In the genomic region with DNA sequence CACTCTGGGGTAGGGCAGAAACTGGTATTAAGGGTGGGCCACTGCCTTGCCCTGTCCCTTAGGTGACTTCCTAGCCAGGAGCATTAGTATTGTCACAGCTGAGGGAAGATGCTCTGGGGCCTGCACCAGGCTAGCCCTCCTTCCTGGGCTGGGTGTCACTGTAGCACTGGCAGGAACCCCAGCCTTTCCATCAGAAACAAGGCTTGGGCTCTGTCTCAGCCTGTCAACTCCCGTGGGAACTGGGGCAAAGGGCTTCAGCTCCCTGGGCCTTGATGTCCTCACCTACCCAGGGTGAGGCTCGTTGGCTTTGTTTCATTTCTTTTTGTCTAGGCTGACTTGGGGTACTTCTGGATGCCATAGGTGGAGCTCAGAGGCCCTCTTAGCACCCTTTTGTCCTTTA, we compare ENCODE assay signal across 12 cellular contexts. TPM values are rescaled to one million over a fixed set of nuclear protein-coding genes. Genes with fewer than 3 reads are reported as not detected.
A peak's percentile ranks its signal among the peaks of the same experiment; 100 is the strongest.
DNase-seq lines count a peak whose midpoint lies in the region; ATAC-seq and TF ChIP-seq lines count a peak whose summit lies in the region.
"Had no signal": no experiment of that assay in that cellular context is flagged by ENCODE, and none has a peak within 500 bp of the region (broad histone marks: within the 10 kb centered on the region; RNA-seq: fewer than 3 reads in every experiment).

No MANE protein-coding gene starts in this region.

- H3K36me3 ChIP-seq in adipocyte (ENCODE audit: control insufficient read depth, insufficient read depth, low read length, severe bottlenecking) (peaks cover 65% of the 10 kb centered on the region), esophagus muscularis mucosa (peaks cover 37 to 77% (median 65%) of the 10 kb centered on the region in 4 donors), upper lobe of left lung (peaks cover 27 to 78% (median 55%) of the 10 kb centered on the region in 4 donors)
- peaks cover 4 to 83% (median 16%) of the 10 kb centered on the region in 3 experiments for H3K36me3 ChIP-seq in naive thymus-derived CD4-positive, alpha-beta T cell (ENCODE audit: control insufficient read depth in 2 of 3, insufficient read depth in 3 of 3, low read length in 3 of 3)

- ATAC-seq in upper lobe of left lung (ENCODE audit: low FRiP score in 2 of 2), result no peak
- ATAC-seq in naive thymus-derived CD4-positive, alpha-beta T cell, result no peak

- H3K4me3 ChIP-seq in adipocyte (ENCODE audit: low read length), result peak overlapping the region; percentile 2
- H3K4me3 ChIP-seq in esophagus muscularis mucosa, result peak overlapping the region in 2 of 4 donors; percentile 19 to 26
- no peak overlapping the region for H3K4me3 ChIP-seq in upper lobe of left lung
- no peak overlapping the region for H3K4me3 ChIP-seq in naive thymus-derived CD4-positive, alpha-beta T cell (ENCODE audit: low read length)

- H3K27me3 ChIP-seq in adipocyte (replicated peaks; ENCODE audit: control insufficient read depth, insufficient read depth, low read length), result no peaks in the 10 kb centered on the region
- H3K27me3 ChIP-seq in esophagus muscularis mucosa, result no peaks in the 10 kb centered on the region
- H3K27me3 ChIP-seq in upper lobe of left lung, result no peaks in the 10 kb centered on the region
- no peaks in the 10 kb centered on the region for H3K27me3 ChIP-seq in naive thymus-derived CD4-positive, alpha-beta T cell (ENCODE audit: control insufficient read depth in 2 of 2, insufficient read depth in 2 of 2, low read length in 2 of 2)

- H3K9ac ChIP-seq in adipocyte (ENCODE audit: low read length), result peak overlapping the region; percentile 82

- TF ChIP-seq EP300 in esophagus muscularis mucosa (IDR thresholded peaks at IDR 0.05) (no peak), upper lobe of left lung (IDR thresholded peaks at IDR 0.05) (no peak)

- H3K9me3 ChIP-seq in adipocyte (ENCODE audit: control insufficient read depth, low read length) (no peaks in the 10 kb centered on the region), esophagus muscularis mucosa (no peaks in the 10 kb centered on the region), upper lobe of left lung (no peaks in the 10 kb centered on the region)
- H3K9me3 ChIP-seq in naive thymus-derived CD4-positive, alpha-beta T cell (ENCODE audit: control insufficient read depth in 2 of 3, low read length in 3 of 3), result no peaks in the 10 kb centered on the region

- TF ChIP-seq POLR2A in esophagus muscularis mucosa (IDR thresholded peaks at IDR 0.05; ENCODE audit: low read depth), result no peak
- TF ChIP-seq POLR2A in upper lobe of left lung (IDR thresholded peaks at IDR 0.05), result no peak

- peaks cover 3% of the 10 kb centered on the region for H3K27me3 Mint-ChIP-seq in nephron (ENCODE audit: low read depth)
- no peaks in the 10 kb centered on the region for H3K27me3 Mint-ChIP-seq in naive thymus-derived CD4-positive, alpha-beta T cell

- H3K27ac ChIP-seq in esophagus muscularis mucosa (replicated peaks in 1 of 4) (peak overlapping the region; percentile 90 to 95 (median 91)), upper lobe of left lung (peak overlapping the region; percentile 79 to 92 (median 84))
- no peak overlapping the region for H3K27ac ChIP-seq in naive thymus-derived CD4-positive, alpha-beta T cell (ENCODE audit: low read depth, low read length)

- TF ChIP-seq CTCF in esophagus muscularis mucosa (IDR thresholded peaks at IDR 0.05) (no peak), nephron (IDR thresholded peaks at IDR 0.05; ENCODE audit: unreplicated experiment in 3 of 3) (no peak), upper lobe of left lung (IDR thresholded peaks at IDR 0.05) (no peak)

- WGBS in esophagus muscularis mucosa, result 40% methylated on average over 1 of the region's 2 CpGs
- 36 to 43% methylated on average over 2 of the region's 2 CpGs for WGBS in upper lobe of left lung, 2 donors

- H3K4me1 ChIP-seq in adipocyte (ENCODE audit: control insufficient read depth, insufficient read depth, low read length), result peaks cover 20% of the 10 kb centered on the region
- peaks cover 21 to 39% (median 36%) of the 10 kb centered on the region in 4 donors for H3K4me1 ChIP-seq in esophagus muscularis mucosa
- H3K4me1 ChIP-seq in upper lobe of left lung, result peaks cover 20 to 22% (median 21%) of the 10 kb centered on the region in 4 donors
- no peaks in the 10 kb centered on the region for H3K4me1 ChIP-seq in naive thymus-derived CD4-positive, alpha-beta T cell (ENCODE audit: control insufficient read depth in 2 of 2, insufficient read depth in 2 of 2, low read length in 2 of 2)

- no peaks in the 10 kb centered on the region for H3K9me3 Mint-ChIP-seq in nephron
- no peaks in the 10 kb centered on the region for H3K9me3 Mint-ChIP-seq in naive thymus-derived CD4-positive, alpha-beta T cell
- H3K9me3 Mint-ChIP-seq: activated naive CD4-positive, alpha-beta T cell treated with anti-CD3 and anti-CD28 coated beads for 36 hours had no signal

- POLR2A ChIA-PET in naive thymus-derived CD4-positive, alpha-beta T cell (lab: Charles Lee), result no interaction called here

- H3K27ac Mint-ChIP-seq in nephron, result peak overlapping the region; percentile 39 to 94 (median 78)
- peak overlapping the region in 1 of 9 donors; percentile 26 for H3K27ac Mint-ChIP-seq in naive thymus-derived CD4-positive, alpha-beta T cell

- intact Hi-C loops in esophagus muscularis mucosa (cut with DNase I), result no loop called here
- intact Hi-C loops in naive thymus-derived CD4-positive, alpha-beta T cell (cut with micrococcal nuclease), result no loop called here

- H3K4me3 Mint-ChIP-seq in nephron, result no peak overlapping the region
- no peak overlapping the region for H3K4me3 Mint-ChIP-seq in naive thymus-derived CD4-positive, alpha-beta T cell
- H3K4me3 Mint-ChIP-seq: activated naive CD4-positive, alpha-beta T cell treated with anti-CD3 and anti-CD28 coated beads for 36 hours had no signal

- H3K36me3 Mint-ChIP-seq in nephron (ENCODE audit: low read depth), result peaks cover 71% of the 10 kb centered on the region
- peaks cover 14 to 50% (median 26%) of the 10 kb centered on the region in 5 donors for H3K36me3 Mint-ChIP-seq in naive thymus-derived CD4-positive, alpha-beta T cell

- CTCF ChIA-PET in naive thymus-derived CD4-positive, alpha-beta T cell (lab: Charles Lee), result no interaction called here

- H3K4me1 Mint-ChIP-seq in nephron, result peaks cover 10% of the 10 kb centered on the region
- peaks cover 0 to 1% (median 0%) of the 10 kb centered on the region in 7 donors for H3K4me1 Mint-ChIP-seq in naive thymus-derived CD4-positive, alpha-beta T cell

- DNase-seq in adipocyte (ENCODE audit: low read depth) (peak; percentile 34), esophagus muscularis mucosa (ENCODE audit: extremely low spot score) (no peak), upper lobe of left lung (no peak), Kasumi-1 (lab: John Stamatoyannopoulos, UW) (no peak), NCI-H2171 (lab: John Stamatoyannopoulos, UW) (no peak)
- no peak for DNase-seq in naive thymus-derived CD4-positive, alpha-beta T cell
- DNase-seq: activated CD4-positive, alpha-beta T cell treated with anti-CD3 and anti-CD28 coated beads for 1 hour; activated naive CD4-positive, alpha-beta T cell treated with anti-CD3 and anti-CD28 coated beads for 36 hours; GF-D8; NCI-H1930; stimulated activated CD4-positive, alpha-beta T cell treated with anti-CD3 and anti-CD28 coated beads, Interleukin-4, amount 100 ng/mL, for 4 hours had no signal

RNA-seq across cellular contexts. Expression of a gene that starts 18.0 kb away (rescaled TPM):
- total RNA-seq in esophagus muscularis mucosa (10 to 100 TPM; 31.6 to 47.2 (median 41.5) TPM), upper lobe of left lung (10 to 100 TPM; 28.6 to 48.0 (median 35.4) TPM)
- 100 to 1,000 TPM in 1 of 5 experiments, 10 to 100 TPM in 4; 42.8 to 104 (median 55.5) TPM for total RNA-seq in naive thymus-derived CD4-positive, alpha-beta T cell
- 10 to 100 TPM; 35.8 to 59.7 TPM for polyA plus RNA-seq in naive thymus-derived CD4-positive, alpha-beta T cell

RNA-seq across cellular contexts. Expression of a gene that starts 18.2 kb away (rescaled TPM):
- total RNA-seq in esophagus muscularis mucosa, result 10 to 100 TPM; 24.9 to 58.0 (median 38.3) TPM
- 10 to 100 TPM; 18.9 to 51.1 (median 33.7) TPM for total RNA-seq in upper lobe of left lung
- 10 to 100 TPM; 44.2 to 57.2 (median 49.4) TPM for total RNA-seq in naive thymus-derived CD4-positive, alpha-beta T cell
- 10 to 100 TPM; 57.4 to 61.0 TPM for polyA plus RNA-seq in naive thymus-derived CD4-positive, alpha-beta T cell

RNA-seq across cellular contexts. Expression of a gene that starts 30.7 kb away (rescaled TPM):
- total RNA-seq in esophagus muscularis mucosa, result 100 to 1,000 TPM in 2 of 4 donors, 10 to 100 TPM in 2; 59.8 to 138 (median 104) TPM
- total RNA-seq in upper lobe of left lung, result 100 to 1,000 TPM in 2 of 6 donors, 10 to 100 TPM in 4; 57.7 to 125 (median 79.3) TPM
- total RNA-seq in naive thymus-derived CD4-positive, alpha-beta T cell, result 10 to 100 TPM; 52.0 to 84.6 (median 65.6) TPM
- 10 to 100 TPM in 1 of 2 donors, 1 to 10 TPM in 1; 7.3 to 19.7 TPM for polyA plus RNA-seq in naive thymus-derived CD4-positive, alpha-beta T cell

RNA-seq across cellular contexts. Expression of a gene that starts 33.7 kb away (rescaled TPM):
- total RNA-seq in esophagus muscularis mucosa (100 to 1,000 TPM; 135 to 577 (median 196) TPM), upper lobe of left lung (100 to 1,000 TPM; 195 to 525 (median 238) TPM)
- total RNA-seq in naive thymus-derived CD4-positive, alpha-beta T cell, result 1,000 to 10,000 TPM in 1 of 5 experiments, 100 to 1,000 TPM in 3, 10 to 100 TPM in 1; 72.1 to 1,250 (median 187) TPM
- polyA plus RNA-seq in naive thymus-derived CD4-positive, alpha-beta T cell, result 10 to 100 TPM; 75.5 to 97.1 TPM

RNA-seq across cellular contexts. Expression of a gene that starts 37.1 kb away (rescaled TPM):
- total RNA-seq in esophagus muscularis mucosa (10 to 100 TPM in 2 of 4 donors, 1 to 10 TPM in 2; 4.2 to 26.2 (median 12.0) TPM), upper lobe of left lung (100 to 1,000 TPM in 2 of 6 donors, 10 to 100 TPM in 4; 23.0 to 163 (median 75.3) TPM)
- total RNA-seq in naive thymus-derived CD4-positive, alpha-beta T cell, result 100 to 1,000 TPM; 345 to 516 (median 429) TPM
- 1,000 to 10,000 TPM; 1,379 to 1,413 TPM for polyA plus RNA-seq in naive thymus-derived CD4-positive, alpha-beta T cell
